ENCODE assay signal across 10 cellular contexts in genomic region chr1:6082430-6082971, GRCh38. TPM values are rescaled to one million over a fixed set of nuclear protein-coding genes. Genes with fewer than 3 reads are reported as not detected.
DNase-seq lines count a peak whose midpoint lies in the region; ATAC-seq and TF ChIP-seq lines count a peak whose summit lies in the region.
"Had no signal": no experiment of that assay in that cellular context is flagged by ENCODE, and none has a peak within 500 bp of the region (broad histone marks: within the 10 kb centered on the region; RNA-seq: fewer than 3 reads in every experiment).

No MANE protein-coding gene starts in this region.

- TF ChIP-seq CTCF in BJ (IDR thresholded peaks at IDR 0.05; ENCODE audit: insufficient read depth, low read depth, low read length) = peak; percentile 54
- TF ChIP-seq CTCF in mucosa of descending colon (IDR thresholded peaks at IDR 0.05) = no peak
- TF ChIP-seq CTCF in CD4-positive, alpha-beta T cell (IDR thresholded peaks at IDR 0.05) = no peak

- H3K4me1 Mint-ChIP-seq in CD4-positive, alpha-beta T cell (ENCODE audit: low read depth) = no peaks in the 10 kb centered on the region
- H3K4me1 Mint-ChIP-seq: activated naive CD4-positive, alpha-beta T cell treated with anti-CD3 and anti-CD28 coated beads, Interleukin-2, amount 50 U/mL, for 24 hours had no signal

- H3K27me3 ChIP-seq in BJ (ENCODE audit: control insufficient read depth, insufficient read depth, low read length) = no peaks in the 10 kb centered on the region
- no peaks in the 10 kb centered on the region for H3K27me3 ChIP-seq in CD4-positive, alpha-beta T cell (ENCODE audit: control insufficient read depth, insufficient read depth, low read length)

- H3K36me3 ChIP-seq in BJ (ENCODE audit: control insufficient read depth, insufficient read depth, low read length) (no peaks in the 10 kb centered on the region), mucosa of descending colon (ENCODE audit: low read depth) (no peaks in the 10 kb centered on the region)

- no peaks in the 10 kb centered on the region for H3K9me3 ChIP-seq in mucosa of descending colon
- H3K9me3 ChIP-seq in CD4-positive, alpha-beta T cell (ENCODE audit: control insufficient read depth, low read length) = no peaks in the 10 kb centered on the region

- DNase-seq in BJ (ENCODE audit: low read depth) (no peak), HuH-7.5 (ENCODE audit: low spot score) (peak; percentile 62), dermis blood vessel endothelial cell (peak; percentile 13), mucosa of descending colon (no peak), NCI-H146 (lab: John Stamatoyannopoulos, UW) (no peak)
- DNase-seq in stimulated activated CD4-positive, alpha-beta T cell treated with anti-CD3 and anti-CD28 coated beads, Interleukin-2, amount 100 ng/mL, for 48 hours = no peak
- no peak for DNase-seq in activated effector memory CD4-positive, alpha-beta T cell treated with Interleukin-2 at 50 U/mL for 16 hours
- no peak for DNase-seq in CD4-positive, alpha-beta T cell

- no peaks in the 10 kb centered on the region for H3K4me1 ChIP-seq in mucosa of descending colon (ENCODE audit: low read depth)

- H3K36me3 Mint-ChIP-seq in CD4-positive, alpha-beta T cell (ENCODE audit: low read depth) = peaks cover 54% of the 10 kb centered on the region

- no peak overlapping the region for H3K27ac Mint-ChIP-seq in CD4-positive, alpha-beta T cell
- H3K27ac Mint-ChIP-seq: activated naive CD4-positive, alpha-beta T cell treated with anti-CD3 and anti-CD28 coated beads, Interleukin-2, amount 50 U/mL, for 24 hours; T-helper 1 cell treated with Interleukin-12 subunit alpha and Interleukin-12 subunit beta and Interleukin-4 antibody, amounts not matched to agents 30 μg/mL and 1 μg/mL, for 36 hours had no signal

- POLR2A ChIA-PET in BJ (lab: Charles Lee) = no interaction called here
- POLR2A ChIA-PET in CD4-positive, alpha-beta T cell (lab: Charles Lee) = no interaction called here

- CTCF ChIA-PET in BJ (lab: Yijun Ruan, JAX) = interaction anchor here (0.8 to 2.6 kb wide), 10 partner anchors 8 to 164 kb away, joined by 3 to 12 read pairs (median 4); no protein-coding TSS in a partner anchor
- CTCF ChIA-PET in CD4-positive, alpha-beta T cell (lab: Charles Lee) = no interaction called here

- H3K4me3 ChIP-seq in BJ (ENCODE audit: low read depth, low read length) = no peak overlapping the region
- no peak overlapping the region for H3K4me3 ChIP-seq in mucosa of descending colon

- H3K27ac ChIP-seq in CD4-positive, alpha-beta T cell (ENCODE audit: low read depth, low read length) = no peak overlapping the region

- no peaks in the 10 kb centered on the region for H3K9me3 Mint-ChIP-seq in CD4-positive, alpha-beta T cell
- H3K9me3 Mint-ChIP-seq: activated naive CD4-positive, alpha-beta T cell treated with anti-CD3 and anti-CD28 coated beads, Interleukin-2, amount 50 U/mL, for 24 hours; T-helper 1 cell treated with Interleukin-12 subunit alpha and Interleukin-12 subunit beta and Interleukin-4 antibody, amounts not matched to agents 30 μg/mL and 1 μg/mL, for 36 hours had no signal

- no peaks in the 10 kb centered on the region for H3K27me3 Mint-ChIP-seq in CD4-positive, alpha-beta T cell
- H3K27me3 Mint-ChIP-seq: activated naive CD4-positive, alpha-beta T cell treated with anti-CD3 and anti-CD28 coated beads, Interleukin-2, amount 50 U/mL, for 24 hours had no signal

- peak; percentile 27 for ATAC-seq in mucosa of descending colon
- ATAC-seq in CD4-positive, alpha-beta T cell (ENCODE audit: poor library complexity) = no peak

- intact Hi-C loops in mucosa of descending colon (cut with DNase I, micrococcal nuclease) = no loop called here
- intact Hi-C loops in CD4-positive, alpha-beta T cell (cut with DNase I, micrococcal nuclease) = no loop called here

- H3K4me3 Mint-ChIP-seq in CD4-positive, alpha-beta T cell = no peak overlapping the region
- H3K4me3 Mint-ChIP-seq: activated naive CD4-positive, alpha-beta T cell treated with anti-CD3 and anti-CD28 coated beads, Interleukin-2, amount 50 U/mL, for 24 hours; T-helper 1 cell treated with Interleukin-12 subunit alpha and Interleukin-12 subunit beta and Interleukin-4 antibody, amounts not matched to agents 30 μg/mL and 1 μg/mL, for 36 hours had no signal

RNA-seq across cellular contexts. Expression of gene KCNAB2, which starts 36.8 kb away (rescaled TPM):
- 6.7 and 10.3 TPM in 2 replicates for polyA plus RNA-seq in BJ (2011; rRNA removed)
- 3.8 and 4.5 TPM in 2 replicates for polyA minus RNA-seq in BJ (2011; rRNA and poly(A)+ RNA removed)
- total RNA-seq in dermis blood vessel endothelial cell (2.5 and 2.9 TPM in 2 replicates), mucosa of descending colon (10 to 100 TPM in 2 of 3 donors, 1 to 10 TPM in 1; 6.9 to 15.7 (median 11.8) TPM)
- 100 to 1,000 TPM; 147 to 155 TPM for total RNA-seq in CD4-positive, alpha-beta T cell

Comparison
In these comparisons a context has a peak if more than half of its experiments do, and no peak if none do; other contexts are left out.
1. DNase-seq: peak in HuH-7.5 (single experiment) and dermis blood vessel endothelial cell (single experiment); none in BJ (single experiment), mucosa of descending colon (0 of 3), stimulated activated CD4-positive, alpha-beta T cell treated with anti-CD3 and anti-CD28 coated beads, Interleukin-2, amount 100 ng/mL, for 48 hours (0 of 2), activated effector memory CD4-positive, alpha-beta T cell treated with Interleukin-2 at 50 U/mL for 16 hours (single experiment), NCI-H146 (single experiment) and CD4-positive, alpha-beta T cell (0 of 10).
2. RNA of gene KCNAB2, which starts 36.8 kb away (total RNA-seq): 147 to 155 TPM in CD4-positive, alpha-beta T cell; 6.9 to 15.7 TPM in mucosa of descending colon and 2.5 to 2.9 TPM in dermis blood vessel endothelial cell; every median in the first group is over 4 times any median in the second.